ENCODE assay signal across 9 cellular contexts in the genomic region with DNA sequence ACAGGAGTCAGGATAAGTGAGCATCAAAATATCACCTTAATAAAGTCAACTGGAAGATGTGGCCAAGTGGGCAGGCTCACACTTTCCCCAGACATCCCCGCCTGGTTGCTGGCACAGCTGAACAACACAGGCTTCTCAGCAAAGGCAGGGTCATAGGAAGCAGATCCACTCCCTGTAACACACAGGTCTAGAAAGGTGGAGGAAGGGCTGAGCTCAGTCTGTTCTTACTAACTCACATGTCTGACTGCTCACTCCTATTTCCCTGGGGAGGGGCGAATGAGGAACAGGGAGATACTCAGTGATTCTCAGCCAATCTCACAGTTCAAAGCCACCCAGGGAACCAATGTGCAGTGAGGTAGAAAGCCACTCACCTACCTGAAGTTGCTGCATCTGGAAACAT. TPM values are rescaled to one million over a fixed set of nuclear protein-coding genes. Genes with fewer than 3 reads are reported as not detected.
DNase-seq lines count a peak whose midpoint lies in the region; ATAC-seq and TF ChIP-seq lines count a peak whose summit lies in the region.
"Had no signal": no experiment of that assay in that cellular context is flagged by ENCODE, and none has a peak within 500 bp of the region (broad histone marks: within the 10 kb centered on the region; RNA-seq: fewer than 3 reads in every experiment).

No MANE protein-coding gene starts in this region.

- 0 out of 2 replicates have a peak, but pooled peaks cover 5% of the 10 kb centered on the region for H3K9me3 Mint-ChIP-seq in HFFc6

- ATAC-seq in GM21717 (IDR thresholded peaks at IDR 0.05; ENCODE audit: unreplicated experiment): peak; percentile 76
- ATAC-seq: HCT116 had no signal

- peak overlapping the region in 1 of 2 experiments; percentile 1 for H3K4ac ChIP-seq in mesenchymal stem cell (ENCODE audit: low read depth in 1 of 2, low read length in 2 of 2)

- H3K27ac Mint-ChIP-seq in HFFc6: no peak overlapping the region

- H3K9me3 ChIP-seq in SJCRH30 (replicated peaks) (no peaks in the 10 kb centered on the region), mesenchymal stem cell (ENCODE audit: control insufficient read depth, low read length) (no peaks in the 10 kb centered on the region)

- CTCF ChIA-PET in GM10248 (lab: Yijun Ruan, JAX): interaction anchor here (1.5 to 1.7 kb wide), 2 partner anchors 10 to 30 kb away, joined by 3 to 7 read pairs; no protein-coding TSS in a partner anchor

- H3K4me2 ChIP-seq in mesenchymal stem cell (ENCODE audit: low read length, poor library complexity, severe bottlenecking): no peak overlapping the region

- H2BK12ac ChIP-seq in mesenchymal stem cell (ENCODE audit: low read length in 2 of 2): peak overlapping the region; percentile 17 to 95

- no peak overlapping the region for H3K9ac ChIP-seq in mesenchymal stem cell (ENCODE audit: low read length)

- H3K4me3 ChIP-seq in SJCRH30 (no peak overlapping the region), mesenchymal stem cell (ENCODE audit: insufficient read depth in 1 of 2, low read depth in 1 of 2, low read length in 2 of 2) (no peak overlapping the region)

- peak overlapping the region; percentile 21 to 57 for H3K18ac ChIP-seq in mesenchymal stem cell (ENCODE audit: low read depth in 1 of 2, low read length in 2 of 2)

- no peak for TF ChIP-seq CTCF in GM10248 (IDR thresholded peaks at IDR 0.05; ENCODE audit: control extremely low read depth, extremely low read depth, low read depth, missing control alignments)
- no peak for TF ChIP-seq CTCF in HFFc6 (IDR thresholded peaks at IDR 0.05)

- H3K27ac ChIP-seq in SJCRH30 (peak overlapping the region; percentile 42), mesenchymal stem cell (ENCODE audit: low read length, poor library complexity, severe bottlenecking) (no peak overlapping the region)

- H2AK5ac ChIP-seq in mesenchymal stem cell (ENCODE audit: low read length, severe bottlenecking): no peak overlapping the region

- POLR2A ChIA-PET in GM10248 (lab: Yijun Ruan, JAX): no interaction called here

- no peak overlapping the region for H3K4me3 Mint-ChIP-seq in HFFc6

- H2BK5ac ChIP-seq in mesenchymal stem cell (ENCODE audit: low read depth, low read length, poor library complexity, severe bottlenecking): no peak overlapping the region

- H3K4me1 Mint-ChIP-seq in HFFc6 (ENCODE audit: low read depth): no peaks in the 10 kb centered on the region

- H3K4me1 ChIP-seq in SJCRH30 (peaks cover 17% of the 10 kb centered on the region), mesenchymal stem cell (ENCODE audit: control insufficient read depth, insufficient read depth, low read depth, low read length) (peaks cover 2% of the 10 kb centered on the region)

- DNase-seq in GM10248 (ENCODE audit: extremely low spot score): peak; percentile 34
- DNase-seq in SJCRH30: peak; percentile 35 to 50
- no peak for DNase-seq in mesenchymal stem cell
- DNase-seq in NCI-H446 (lab: John Stamatoyannopoulos, UW): no peak
- DNase-seq in GOT3 (lab: John Stamatoyannopoulos, UW): no peak
- DNase-seq in medulla oblongata (ENCODE audit: extremely low spot score): no peak
- DNase-seq in HFFc6: no peak

- H3K36me3 Mint-ChIP-seq in HFFc6 (ENCODE audit: low read depth): no peaks in the 10 kb centered on the region

- H4K91ac ChIP-seq in mesenchymal stem cell (ENCODE audit: low read length): peak overlapping the region; percentile 11

- H3K27me3 Mint-ChIP-seq in HFFc6 (ENCODE audit: insufficient read depth): peaks cover 27% of the 10 kb centered on the region

- H2BK120ac ChIP-seq in mesenchymal stem cell (ENCODE audit: low read depth, low read length): no peak overlapping the region

- H3K27me3 ChIP-seq in SJCRH30 (no peaks in the 10 kb centered on the region), mesenchymal stem cell (ENCODE audit: control insufficient read depth in 1 of 2, insufficient read depth in 1 of 2, low read length in 2 of 2) (no peaks in the 10 kb centered on the region)

- H4K8ac ChIP-seq in mesenchymal stem cell (ENCODE audit: low read length): no peak overlapping the region

- H2BK15ac ChIP-seq in mesenchymal stem cell (ENCODE audit: low read depth, poor library complexity, severe bottlenecking): no peak overlapping the region

- H3K36me3 ChIP-seq in SJCRH30 (no peaks in the 10 kb centered on the region), mesenchymal stem cell (ENCODE audit: control insufficient read depth in 1 of 2, insufficient read depth in 2 of 2, low read depth in 1 of 2, low read length in 2 of 2) (no peaks in the 10 kb centered on the region)

- peak overlapping the region in 1 of 2 experiments; percentile 93 for H3K14ac ChIP-seq in mesenchymal stem cell (ENCODE audit: low read length in 2 of 2)

- H3K79me1 ChIP-seq in mesenchymal stem cell (replicated peaks; ENCODE audit: low read length, poor library complexity, severe bottlenecking): no peaks in the 10 kb centered on the region

- no peak overlapping the region for H2AFZ ChIP-seq in mesenchymal stem cell (ENCODE audit: low read depth, low read length)

- H3K23ac ChIP-seq in mesenchymal stem cell (ENCODE audit: low read length in 2 of 2): no peak overlapping the region

- 85% methylated on average over 2 of the region's 2 CpGs for WGBS in mesenchymal stem cell

RNA-seq across cellular contexts. Expression of gene AMN1, which starts 45.0 kb away (rescaled TPM):
- total RNA-seq in SJCRH30 (2014; rRNA removed; shearing (Covaris generic)): 5.9 and 7.5 TPM in 2 replicates
- 5.9 TPM for polyA plus RNA-seq in mesenchymal stem cell (2013, experiment 1 of 2)
- 6.3 TPM for polyA plus RNA-seq in mesenchymal stem cell (2013, experiment 2 of 2)
- total RNA-seq in HFFc6 (2021; fragmentation: NEBNext Ultra II Directional; extraction: Animal tissue kit (Norgen Biotek cat#: 25700)): 1 to 10 TPM; 3.4 to 5.3 (median 4.7) TPM

Comparison
In these comparisons a context has a peak if more than half of its experiments do, and no peak if none do; other contexts are left out.
1. DNase-seq: peak in GM10248 (single experiment) and SJCRH30 (2 of 2); none in mesenchymal stem cell (single experiment), NCI-H446 (0 of 2), GOT3 (single experiment), medulla oblongata (single experiment) and HFFc6 (single experiment).